ENCODE assay signal across 12 cellular contexts in genomic region chr2:196183172-196183473, GRCh38. TPM values are rescaled to one million over a fixed set of nuclear protein-coding genes. Genes with fewer than 3 reads are reported as not detected.
DNase-seq lines count a peak whose midpoint lies in the region; ATAC-seq and TF ChIP-seq lines count a peak whose summit lies in the region.
"Had no signal": no experiment of that assay in that cellular context is flagged by ENCODE, and none has a peak within 500 bp of the region (broad histone marks: within the 10 kb centered on the region; RNA-seq: fewer than 3 reads in every experiment).

No MANE protein-coding gene starts in this region.

- H3K27me3 Mint-ChIP-seq in activated T-cell treated with anti-CD3 and anti-CD28 coated beads, Interleukin-2, amount 50 U/mL, for 24 hours, result no peaks in the 10 kb centered on the region
- no peaks in the 10 kb centered on the region for H3K27me3 Mint-ChIP-seq in activated T-helper 1 cell treated with anti-CD3 and anti-CD28 coated beads, Interleukin-12 subunit alpha, Interleukin-12 subunit beta, Interleukin-2, Interleukin-4 antibody, amounts not matched to agents 30 ng/mL and 10 ng/mL and 1 ng/mL, durations not matched to agents 14 hours and 24 hours and 36 hours (ENCODE audit: insufficient read depth)

- TF ChIP-seq EP300 in stomach (IDR thresholded peaks at IDR 0.05), result no peak

- H3K4me3 ChIP-seq in stomach, result no peak overlapping the region

- no peaks in the 10 kb centered on the region for H3K9me3 ChIP-seq in stomach

- peaks cover 87% of the 10 kb centered on the region for H3K4me1 Mint-ChIP-seq in activated T-cell treated with anti-CD3 and anti-CD28 coated beads, Interleukin-2, amount 50 U/mL, for 24 hours (ENCODE audit: low read depth)
- H3K4me1 Mint-ChIP-seq in activated T-helper 1 cell treated with anti-CD3 and anti-CD28 coated beads, Interleukin-12 subunit alpha, Interleukin-12 subunit beta, Interleukin-2, Interleukin-4 antibody, amounts not matched to agents 30 ng/mL and 10 ng/mL and 1 ng/mL, durations not matched to agents 14 hours and 24 hours and 36 hours (ENCODE audit: low read depth), result peaks cover 60% of the 10 kb centered on the region
- H3K4me1 Mint-ChIP-seq: nephron had no signal

- peaks cover 0 to 6% (median 3%) of the 10 kb centered on the region in 4 donors for H3K4me1 ChIP-seq in stomach

- H3K4me3 Mint-ChIP-seq in activated T-cell treated with anti-CD3 and anti-CD28 coated beads, Interleukin-2, amount 50 U/mL, for 24 hours, result peak overlapping the region; percentile 43
- H3K4me3 Mint-ChIP-seq in activated T-helper 1 cell treated with anti-CD3 and anti-CD28 coated beads, Interleukin-12 subunit alpha, Interleukin-12 subunit beta, Interleukin-2, Interleukin-4 antibody, amounts not matched to agents 30 ng/mL and 10 ng/mL and 1 ng/mL, durations not matched to agents 14 hours and 24 hours and 36 hours, result peak overlapping the region; percentile 30
- H3K4me3 Mint-ChIP-seq: nephron, type B pancreatic cell had no signal

- peaks cover 4% of the 10 kb centered on the region for H3K9me3 Mint-ChIP-seq in activated T-cell treated with anti-CD3 and anti-CD28 coated beads, Interleukin-2, amount 50 U/mL, for 24 hours
- peaks cover 14% of the 10 kb centered on the region for H3K9me3 Mint-ChIP-seq in activated T-helper 1 cell treated with anti-CD3 and anti-CD28 coated beads, Interleukin-12 subunit alpha, Interleukin-12 subunit beta, Interleukin-2, Interleukin-4 antibody, amounts not matched to agents 30 ng/mL and 10 ng/mL and 1 ng/mL, durations not matched to agents 14 hours and 24 hours and 36 hours
- H3K9me3 Mint-ChIP-seq: nephron, type B pancreatic cell had no signal

- no peak for DNase-seq in activated T-cell treated with anti-CD3 and anti-CD28 coated beads, Interleukin-2, amount 50 U/mL, for 24 hours
- no peak for DNase-seq in activated T-cell treated with anti-CD3 and anti-CD28 coated beads, Interleukin-2, amount 50 U/mL, for 48 hours
- no peak for DNase-seq in activated T-helper 1 cell treated with anti-CD3 and anti-CD28 coated beads, Interleukin-12 subunit alpha, Interleukin-12 subunit beta, Interleukin-2, Interleukin-4 antibody, amounts not matched to agents 30 ng/mL and 10 ng/mL and 1 ng/mL, durations not matched to agents 14 hours and 24 hours and 36 hours (ENCODE audit: low spot score)
- DNase-seq in stomach (no peak), NCI-H1105 (lab: John Stamatoyannopoulos, UW) (no peak)
- DNase-seq: NCI-H345, SW 1271 had no signal

- no peaks in the 10 kb centered on the region for H3K27me3 ChIP-seq in stomach

- H3K36me3 ChIP-seq in stomach, result no peaks in the 10 kb centered on the region

- ATAC-seq in HG03159 (IDR thresholded peaks at IDR 0.05; ENCODE audit: unreplicated experiment) (peak; percentile 24), HG03196 (IDR thresholded peaks at IDR 0.05; ENCODE audit: unreplicated experiment) (no peak), GM21619 (IDR thresholded peaks at IDR 0.05; ENCODE audit: unreplicated experiment) (no peak)

- H3K36me3 Mint-ChIP-seq in activated T-cell treated with anti-CD3 and anti-CD28 coated beads, Interleukin-2, amount 50 U/mL, for 24 hours (ENCODE audit: low read depth), result no peaks in the 10 kb centered on the region
- peaks cover 4% of the 10 kb centered on the region for H3K36me3 Mint-ChIP-seq in activated T-helper 1 cell treated with anti-CD3 and anti-CD28 coated beads, Interleukin-12 subunit alpha, Interleukin-12 subunit beta, Interleukin-2, Interleukin-4 antibody, amounts not matched to agents 30 ng/mL and 10 ng/mL and 1 ng/mL, durations not matched to agents 14 hours and 24 hours and 36 hours (ENCODE audit: low read depth)
- H3K36me3 Mint-ChIP-seq: type B pancreatic cell had no signal

- peak overlapping the region in 4 of 5 donors; percentile 19 to 66 (median 27) for H3K27ac ChIP-seq in stomach

- TF ChIP-seq CTCF in stomach (IDR thresholded peaks at IDR 0.05), result no peak

- H3K27ac Mint-ChIP-seq in activated T-cell treated with anti-CD3 and anti-CD28 coated beads, Interleukin-2, amount 50 U/mL, for 24 hours, result peak overlapping the region; percentile 95
- H3K27ac Mint-ChIP-seq in activated T-helper 1 cell treated with anti-CD3 and anti-CD28 coated beads, Interleukin-12 subunit alpha, Interleukin-12 subunit beta, Interleukin-2, Interleukin-4 antibody, amounts not matched to agents 30 ng/mL and 10 ng/mL and 1 ng/mL, durations not matched to agents 14 hours and 24 hours and 36 hours, result peak overlapping the region; percentile 91
- H3K27ac Mint-ChIP-seq: type B pancreatic cell had no signal

- WGBS in stomach, 5 donors, result 65 to 90% (median 79%) methylated on average over 3 of the region's 3 CpGs

- intact Hi-C loops in activated T-helper 1 cell treated with anti-CD3 and anti-CD28 coated beads, Interleukin-12 subunit alpha, Interleukin-12 subunit beta, Interleukin-2, Interleukin-4 antibody, amounts not matched to agents 30 ng/mL and 10 ng/mL and 1 ng/mL, durations not matched to agents 14 hours and 24 hours and 36 hours (cut with micrococcal nuclease), result loop anchor here (1.0 kb wide), 1 partner anchor 12 kb away; no protein-coding TSS in a partner anchor
- intact Hi-C loops in stomach (cut with DNase I; ENCODE audit: low total_unique reads), result no loop called here

- TF ChIP-seq POLR2A in stomach (IDR thresholded peaks at IDR 0.05), result no peak

RNA-seq across cellular contexts. Expression of gene STK17B, which starts 11.7 kb away (rescaled TPM):
- total RNA-seq in activated T-helper 1 cell treated with anti-CD3 and anti-CD28 coated beads, Interleukin-12 subunit alpha, Interleukin-12 subunit beta, Interleukin-2, Interleukin-4 antibody, amounts not matched to agents 30 ng/mL and 10 ng/mL and 1 ng/mL, durations not matched to agents 14 hours and 24 hours and 36 hours, result 148 and 164 TPM in 2 replicates
- 10 to 100 TPM in 4 of 5 donors, 1 to 10 TPM in 1; 9.3 to 76.4 (median 18.7) TPM for total RNA-seq in stomach
- polyA plus RNA-seq in stomach, result 1 to 10 TPM; 3.4 to 8.6 (median 7.9) TPM
